21 cellular contexts compared by ENCODE assay signal in genomic region chr17:32962320-32962707, GRCh38. TPM values are rescaled to one million over a fixed set of nuclear protein-coding genes. Genes with fewer than 3 reads are reported as not detected.
"Had no signal": no experiment of that assay in that cellular context is flagged by ENCODE, and none has a peak within 500 bp of the region (broad histone marks: within the 10 kb centered on the region; RNA-seq: fewer than 3 reads in every experiment).

No MANE protein-coding gene starts in this region.

- H3K27ac ChIP-seq: ascending aorta, breast epithelium, esophagus squamous epithelium, lower lobe of right lung, upper lobe of left lung had no signal

- H3K4me3 ChIP-seq: ascending aorta, breast epithelium, esophagus squamous epithelium, lower lobe of right lung, upper lobe of left lung had no signal

- H3K27me3 ChIP-seq: ascending aorta, breast epithelium, upper lobe of left lung had no signal

- DNase-seq: activated CD4-positive, alpha-beta T cell treated with anti-CD3 and anti-CD28 coated beads, Interleukin-2, amount 10 ng/mL, durations not matched to agents 7 days and 5 days; activated CD8-positive, alpha-beta memory T cell treated with anti-CD3 and anti-CD28 coated beads for 24 hours; activated CD8-positive, alpha-beta memory T cell treated with anti-CD3 and anti-CD28 coated beads, Interleukin-2, amount 50 U/mL, for 48 hours; activated gamma-delta T cell; activated T-cell treated with anti-CD3 and anti-CD28 coated beads, Interleukin-2, amount 50 U/mL, for 48 hours; cerebellar nuclear complex; effector CD8-positive, alpha-beta T cell; esophagus squamous epithelium; left cardiac atrium; lower lobe of right lung; occipital lobe; stimulated activated naive CD8-positive, alpha-beta T cell treated with anti-CD3 and anti-CD28 coated beads, Interleukin-15, amount 100 ng/mL, for 72 hours; upper lobe of left lung had no signal

- H3K9me3 ChIP-seq: ascending aorta, breast epithelium, esophagus squamous epithelium, lower lobe of right lung, upper lobe of left lung had no signal

- ATAC-seq: activated CD4-positive, CD25-positive, alpha-beta regulatory T cell treated with anti-CD3 and anti-CD28 coated beads, Interleukin-2, amount 50 U/mL, for 24 hours; lower lobe of right lung; stimulated activated naive CD8-positive, alpha-beta T cell treated with anti-CD3 and anti-CD28 coated beads, Interleukin-15, amount 100 ng/mL, for 72 hours had no signal

- H3K4me1 ChIP-seq: ascending aorta, breast epithelium, esophagus squamous epithelium, lower lobe of right lung, upper lobe of left lung had no signal

- H3K36me3 ChIP-seq: ascending aorta, breast epithelium, esophagus squamous epithelium, lower lobe of right lung, upper lobe of left lung had no signal

RNA-seq across cellular contexts. Expression of gene SPACA3, which starts 29.3 kb away (rescaled TPM):
- total RNA-seq: activated CD4-positive, alpha-beta T cell treated with anti-CD3 and anti-CD28 coated beads, Interleukin-2, amount 10 ng/mL, durations not matched to agents 7 days and 5 days; ascending aorta; breast epithelium; endothelial cell of umbilical vein; esophagus squamous epithelium; left cardiac atrium; lower lobe of right lung; mesothelial cell of epicardium; occipital lobe; posterior vena cava; T-helper 2 cell treated with Interferon-gamma antibody and Interleukin-4, amounts not matched to agents 100 ng/mL and 5 ng/mL, for 36 hours; temporal lobe; upper lobe of left lung had no signal
